Comparison of ENCODE assay signal across 9 cellular contexts in genomic region chr17:40333781-40334453, GRCh38. TPM values are rescaled to one million over a fixed set of nuclear protein-coding genes. Genes with fewer than 3 reads are reported as not detected.
DNase-seq lines count a peak whose midpoint lies in the region; TF ChIP-seq lines count a peak whose summit lies in the region.
"Had no signal": no experiment of that assay in that cellular context is flagged by ENCODE, and none has a peak within 500 bp of the region (broad histone marks: within the 10 kb centered on the region; RNA-seq: fewer than 3 reads in every experiment).

No MANE protein-coding gene starts in this region.

- peaks cover 25% of the 10 kb centered on the region for H3K36me3 ChIP-seq in neutrophil

- H3K4me3 ChIP-seq in neutrophil (ENCODE audit: low read depth in 1 of 2, low read length in 1 of 2): peak overlapping the region; percentile 88 to 91

- no peaks in the 10 kb centered on the region for H3K9me3 ChIP-seq in neutrophil

- intact Hi-C loops in CD14-positive monocyte (cut with micrococcal nuclease): no loop called here

- peaks cover 99 to 100% of the 10 kb centered on the region in 2 experiments for H3K4me1 ChIP-seq in neutrophil (ENCODE audit: control insufficient read depth in 1 of 2, insufficient read depth in 1 of 2, low read depth in 1 of 2, low read length in 1 of 2)

- H3K27ac Mint-ChIP-seq in CD14-positive monocyte (peak overlapping the region; percentile 92 to 100 (median 97)), chondrocyte (ENCODE audit: unreplicated experiment) (peak overlapping the region; percentile 79), endothelial cell (ENCODE audit: unreplicated experiment) (no peak overlapping the region)

- TF ChIP-seq CTCF in CD14-positive monocyte (IDR thresholded peaks at IDR 0.05): no peak
- no peak for TF ChIP-seq CTCF in chondrocyte (IDR thresholded peaks at IDR 0.05)
- peak; percentile 29 for TF ChIP-seq CTCF in neutrophil (IDR thresholded peaks at IDR 0.05)
- no peak for TF ChIP-seq CTCF in endothelial cell (IDR thresholded peaks at IDR 0.05; ENCODE audit: unreplicated experiment)

- DNase-seq in CD14-positive monocyte (ENCODE audit: low spot score) (peak; percentile 71), MV-4-11 (lab: John Stamatoyannopoulos, UW) (peak; percentile 73), chondrocyte (ENCODE audit: low spot score) (no peak), NCI-H1105 treated with DMSO at 0.1 percent for 48 hours (lab: John Stamatoyannopoulos, UW) (no peak), AG20443 (ENCODE audit: low spot score) (no peak), endothelial cell (ENCODE audit: low spot score) (no peak)
- no peak for DNase-seq in stimulated activated naive CD4-positive, alpha-beta T cell (lab: John Stamatoyannopoulos, UW)
- DNase-seq: trophoblast cell had no signal

- H3K27me3 Mint-ChIP-seq in CD14-positive monocyte (ENCODE audit: low read depth in 3 of 3): peaks cover 0 to 4% (median 0%) of the 10 kb centered on the region in 3 donors
- H3K27me3 Mint-ChIP-seq in chondrocyte (ENCODE audit: low read depth): no peaks in the 10 kb centered on the region
- peaks cover 8% of the 10 kb centered on the region for H3K27me3 Mint-ChIP-seq in endothelial cell (ENCODE audit: unreplicated experiment)

- H3K4me1 Mint-ChIP-seq in CD14-positive monocyte: peaks cover 92% of the 10 kb centered on the region
- H3K4me1 Mint-ChIP-seq in chondrocyte (ENCODE audit: low read depth): peaks cover 56% of the 10 kb centered on the region
- H3K4me1 Mint-ChIP-seq in endothelial cell (ENCODE audit: unreplicated experiment): peaks cover 30% of the 10 kb centered on the region

- H3K27ac ChIP-seq in neutrophil: peak overlapping the region; percentile 98

- peak overlapping the region; percentile 48 to 58 for H3K4me3 Mint-ChIP-seq in CD14-positive monocyte
- H3K4me3 Mint-ChIP-seq in chondrocyte (ENCODE audit: unreplicated experiment): no peak overlapping the region
- no peak overlapping the region for H3K4me3 Mint-ChIP-seq in endothelial cell (ENCODE audit: unreplicated experiment)

- peaks cover 0 to 4% (median 0%) of the 10 kb centered on the region in 7 donors for H3K9me3 Mint-ChIP-seq in CD14-positive monocyte
- H3K9me3 Mint-ChIP-seq in chondrocyte (ENCODE audit: low read depth): no peaks in the 10 kb centered on the region
- H3K9me3 Mint-ChIP-seq in endothelial cell (ENCODE audit: unreplicated experiment): no peaks in the 10 kb centered on the region

- H3K27me3 ChIP-seq in neutrophil: no peaks in the 10 kb centered on the region

- H3K36me3 Mint-ChIP-seq in CD14-positive monocyte (peaks cover 43 to 70% of the 10 kb centered on the region in 2 donors), chondrocyte (ENCODE audit: low read depth) (peaks cover 5% of the 10 kb centered on the region), endothelial cell (ENCODE audit: low read depth, unreplicated experiment) (peaks cover 14% of the 10 kb centered on the region)

RNA-seq across cellular contexts. Expression of gene RARA, which starts 24.9 kb away (rescaled TPM):
- 10 to 100 TPM; 14.9 to 29.4 TPM for polyA plus RNA-seq in CD14-positive monocyte
- total RNA-seq in chondrocyte: 59.2 to 65.7 TPM (median 61.2 TPM) in 3 replicates
- total RNA-seq in endothelial cell (ENCODE audit: unreplicated experiment): 42.8 TPM

RNA-seq across cellular contexts. Expression of gene GJD3, which starts 30.6 kb away (rescaled TPM):
- polyA plus RNA-seq in CD14-positive monocyte: not detected
- total RNA-seq in chondrocyte: 0.32 to 0.41 TPM in 2 of 3 replicates, not detected in the other
- 1.1 TPM for total RNA-seq in endothelial cell (ENCODE audit: unreplicated experiment)

RNA-seq across cellular contexts. Expression of gene CDC6, which starts 46.2 kb away (rescaled TPM):
- under 1 TPM in 1 of 2 donors, not detected in 1; 0.11 TPM for polyA plus RNA-seq in CD14-positive monocyte
- total RNA-seq in chondrocyte: 8.5 to 33.1 TPM (median 9.9 TPM) in 3 replicates
- 18.2 TPM for total RNA-seq in endothelial cell (ENCODE audit: unreplicated experiment)

Comparison
In these comparisons a context has a peak if more than half of its experiments do, and no peak if none do; other contexts are left out.
1. DNase-seq: peak in CD14-positive monocyte (single experiment) and MV-4-11 (single experiment); none in chondrocyte (single experiment), NCI-H1105 treated with DMSO at 0.1 percent for 48 hours (single experiment), stimulated activated naive CD4-positive, alpha-beta T cell (0 of 6), AG20443 (single experiment) and endothelial cell (single experiment).
2. H3K4me3 Mint-ChIP-seq: peak in CD14-positive monocyte (2 of 2); none in chondrocyte (single experiment) and endothelial cell (single experiment).